16 cellular contexts compared by ENCODE assay signal in genomic region chr7:132250480-132251326, GRCh38.
DNase-seq lines count a peak whose midpoint lies in the region; ATAC-seq and TF ChIP-seq lines count a peak whose summit lies in the region.
"Had no signal": no experiment of that assay in that cellular context is flagged by ENCODE, and none has a peak within 500 bp of the region (broad histone marks: within the 10 kb centered on the region; RNA-seq: fewer than 3 reads in every experiment).

No MANE protein-coding gene starts in this region.

- H3K27me3 Mint-ChIP-seq in osteocyte (ENCODE audit: unreplicated experiment) = peaks cover 3% of the 10 kb centered on the region
- H3K27me3 Mint-ChIP-seq in activated T-cell treated with anti-CD3 and anti-CD28 coated beads, Interleukin-2, amount 50 U/mL, for 4 hours (ENCODE audit: low read depth) = peaks cover 13% of the 10 kb centered on the region

- peaks cover 1% of the 10 kb centered on the region for H3K9me3 Mint-ChIP-seq in osteocyte (ENCODE audit: unreplicated experiment)
- peaks cover under 1% of the 10 kb centered on the region for H3K9me3 Mint-ChIP-seq in activated T-cell treated with anti-CD3 and anti-CD28 coated beads, Interleukin-2, amount 50 U/mL, for 4 hours

- peaks cover 13% of the 10 kb centered on the region for H3K36me3 Mint-ChIP-seq in osteocyte (ENCODE audit: unreplicated experiment)
- H3K36me3 Mint-ChIP-seq in activated T-cell treated with anti-CD3 and anti-CD28 coated beads, Interleukin-2, amount 50 U/mL, for 4 hours (ENCODE audit: insufficient read depth) = peaks cover 2% of the 10 kb centered on the region
- H3K36me3 Mint-ChIP-seq: CD14-positive monocyte had no signal

- no peak overlapping the region for H3K4me3 Mint-ChIP-seq in osteocyte (ENCODE audit: unreplicated experiment)
- H3K4me3 Mint-ChIP-seq in activated T-cell treated with anti-CD3 and anti-CD28 coated beads, Interleukin-2, amount 50 U/mL, for 4 hours = no peak overlapping the region
- H3K4me3 Mint-ChIP-seq: CD14-positive monocyte; central memory CD8-positive, alpha-beta T cell had no signal

- TF ChIP-seq CTCF in 22Rv1 (IDR thresholded peaks at IDR 0.05) (no peak), osteocyte (IDR thresholded peaks at IDR 0.05) (no peak), omental fat pad (IDR thresholded peaks at IDR 0.05) (no peak)

- DNase-seq in NCI-H82 (lab: John Stamatoyannopoulos, UW) (peak; percentile 73), osteocyte (ENCODE audit: extremely low spot score, unreplicated experiment) (no peak), amygdala (lab: John Stamatoyannopoulos, UW) (no peak), GM03348 (ENCODE audit: low spot score) (no peak), omental fat pad (ENCODE audit: low spot score) (no peak)
- DNase-seq in activated T-cell treated with anti-CD3 and anti-CD28 coated beads, Interleukin-2, amount 50 U/mL, for 4 hours = no peak
- DNase-seq: activated CD4-positive, alpha-beta T cell treated with anti-CD3 and anti-CD28 coated beads, Interleukin-2, amount 50 U/mL, for 4 hours; activated gamma-delta T cell treated with Interleukin-2 at 50 U/mL for 16 hours; amniotic stem cell; stimulated activated CD4-positive, alpha-beta T cell treated with anti-CD3 and anti-CD28 coated beads, Interleukin-4, amount 100 ng/mL, for 24 hours had no signal

- H3K4me1 Mint-ChIP-seq in osteocyte (ENCODE audit: unreplicated experiment) = peaks cover 67% of the 10 kb centered on the region
- H3K4me1 Mint-ChIP-seq in activated T-cell treated with anti-CD3 and anti-CD28 coated beads, Interleukin-2, amount 50 U/mL, for 4 hours (ENCODE audit: low read depth) = no peaks in the 10 kb centered on the region
- H3K4me1 Mint-ChIP-seq: CD14-positive monocyte; central memory CD8-positive, alpha-beta T cell had no signal

- ATAC-seq in esophagus mucosa (peak; percentile 35), omental fat pad (ENCODE audit: low FRiP score) (no peak)
- no peak for ATAC-seq in activated T-cell treated with anti-CD3 and anti-CD28 coated beads, Interleukin-2, amount 50 U/mL, for 4 hours

- peak overlapping the region; percentile 95 for H3K27ac ChIP-seq in 22Rv1
- H3K27ac ChIP-seq: KMS-11, parathyroid adenoma had no signal

- H3K27ac Mint-ChIP-seq in osteocyte (ENCODE audit: unreplicated experiment) = peak overlapping the region; percentile 44
- H3K27ac Mint-ChIP-seq: CD14-positive monocyte had no signal
